Comparison of ENCODE assay signal across 1 cellular context in genomic region chr12:30694971-30695326, GRCh38.
TF ChIP-seq lines count a peak whose summit lies in the region.

No MANE protein-coding gene starts in this region.

TF ChIP-seq in HepG2, 621 proteins besides CTCF, POLR2A, EP300 and RAD21 (continued from another document and continues in another):
- TF ChIP-seq, protein P1, sequence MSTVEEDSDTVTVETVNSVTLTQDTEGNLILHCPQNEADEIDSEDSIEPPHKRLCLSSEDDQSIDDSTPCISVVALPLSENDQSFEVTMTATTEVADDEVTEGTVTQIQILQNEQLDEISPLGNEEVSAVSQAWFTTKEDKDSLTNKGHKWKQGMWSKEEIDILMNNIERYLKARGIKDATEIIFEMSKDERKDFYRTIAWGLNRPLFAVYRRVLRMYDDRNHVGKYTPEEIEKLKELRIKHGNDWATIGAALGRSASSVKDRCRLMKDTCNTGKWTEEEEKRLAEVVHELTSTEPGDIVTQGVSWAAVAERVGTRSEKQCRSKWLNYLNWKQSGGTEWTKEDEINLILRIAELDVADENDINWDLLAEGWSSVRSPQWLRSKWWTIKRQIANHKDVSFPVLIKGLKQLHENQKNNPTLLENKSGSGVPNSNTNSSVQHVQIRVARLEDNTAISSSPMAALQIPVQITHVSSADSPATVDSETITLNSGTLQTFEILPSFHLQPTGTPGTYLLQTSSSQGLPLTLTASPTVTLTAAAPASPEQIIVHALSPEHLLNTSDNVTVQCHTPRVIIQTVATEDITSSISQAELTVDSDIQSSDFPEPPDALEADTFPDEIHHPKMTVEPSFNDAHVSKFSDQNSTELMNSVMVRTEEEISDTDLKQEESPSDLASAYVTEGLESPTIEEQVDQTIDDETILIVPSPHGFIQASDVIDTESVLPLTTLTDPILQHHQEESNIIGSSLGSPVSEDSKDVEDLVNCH (CRISPR knock-in tag; IDR thresholded peaks at IDR 0.05): no peak
- TF ChIP-seq, protein P2, sequence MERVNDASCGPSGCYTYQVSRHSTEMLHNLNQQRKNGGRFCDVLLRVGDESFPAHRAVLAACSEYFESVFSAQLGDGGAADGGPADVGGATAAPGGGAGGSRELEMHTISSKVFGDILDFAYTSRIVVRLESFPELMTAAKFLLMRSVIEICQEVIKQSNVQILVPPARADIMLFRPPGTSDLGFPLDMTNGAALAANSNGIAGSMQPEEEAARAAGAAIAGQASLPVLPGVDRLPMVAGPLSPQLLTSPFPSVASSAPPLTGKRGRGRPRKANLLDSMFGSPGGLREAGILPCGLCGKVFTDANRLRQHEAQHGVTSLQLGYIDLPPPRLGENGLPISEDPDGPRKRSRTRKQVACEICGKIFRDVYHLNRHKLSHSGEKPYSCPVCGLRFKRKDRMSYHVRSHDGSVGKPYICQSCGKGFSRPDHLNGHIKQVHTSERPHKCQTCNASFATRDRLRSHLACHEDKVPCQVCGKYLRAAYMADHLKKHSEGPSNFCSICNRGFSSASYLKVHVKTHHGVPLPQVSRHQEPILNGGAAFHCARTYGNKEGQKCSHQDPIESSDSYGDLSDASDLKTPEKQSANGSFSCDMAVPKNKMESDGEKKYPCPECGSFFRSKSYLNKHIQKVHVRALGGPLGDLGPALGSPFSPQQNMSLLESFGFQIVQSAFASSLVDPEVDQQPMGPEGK (CRISPR knock-in tag; IDR thresholded peaks at IDR 0.05): no peak
- TF ChIP-seq ZNF891 (CRISPR knock-in tag; IDR thresholded peaks at IDR 0.05) (no peak), AKAP8 (CRISPR knock-in tag; IDR thresholded peaks at IDR 0.05) (no peak), ZNF18 (CRISPR knock-in tag; IDR thresholded peaks at IDR 0.05; ENCODE audit: insufficient replicate concordance) (no peak), RARG (CRISPR knock-in tag; IDR thresholded peaks at IDR 0.05; ENCODE audit: low read depth) (no peak), ZNF598 (CRISPR knock-in tag; IDR thresholded peaks at IDR 0.05; ENCODE audit: borderline replicate concordance) (peak; percentile 78; the same call in 1 of the 2 replicates), ZNF44 (CRISPR knock-in tag; IDR thresholded peaks at IDR 0.05) (0 out of 2 replicates have a peak, but pooled peaks have one; percentile 20), ZNF329 (CRISPR knock-in tag; IDR thresholded peaks at IDR 0.05; ENCODE audit: low read depth) (0 out of 2 replicates have a peak, but pooled peaks have one; percentile 1), SAP130 (CRISPR knock-in tag; IDR thresholded peaks at IDR 0.05; ENCODE audit: low read depth) (peak; percentile 43; the same call in 1 of the 2 replicates), NFIC (IDR thresholded peaks at IDR 0.05; ENCODE audit: low read length) (no peak), PPARG (CRISPR knock-in tag; conservative IDR thresholded peaks at IDR 0.05) (0 out of 2 replicates have a peak, but pooled peaks have one; percentile 7), SP2 (CRISPR knock-in tag; IDR thresholded peaks at IDR 0.05) (no peak), ZNF567 (CRISPR knock-in tag; IDR thresholded peaks at IDR 0.05; ENCODE audit: borderline replicate concordance) (no peak), REL (CRISPR knock-in tag; conservative IDR thresholded peaks at IDR 0.05) (0 out of 2 replicates have a peak, but pooled peaks have one; percentile 64), KLF12 (CRISPR knock-in tag; IDR thresholded peaks at IDR 0.05; ENCODE audit: borderline replicate concordance) (no peak), FOXA1 (IDR thresholded peaks at IDR 0.05) (no peak), FOXA1 (CRISPR knock-in tag; IDR thresholded peaks at IDR 0.05) (no peak), MTERF4 (CRISPR knock-in tag; IDR thresholded peaks at IDR 0.05) (no peak), ZBTB38 (CRISPR knock-in tag; IDR thresholded peaks at IDR 0.05) (no peak), FOXO4 (CRISPR knock-in tag; conservative IDR thresholded peaks at IDR 0.05) (0 out of 2 replicates have a peak, but pooled peaks have one; percentile 42), ZNF546 (CRISPR knock-in tag; conservative IDR thresholded peaks at IDR 0.05) (no peak), PHF8 (CRISPR knock-in tag; IDR thresholded peaks at IDR 0.05) (no peak), ZBTB42 (CRISPR knock-in tag; IDR thresholded peaks at IDR 0.05) (peak; percentile 23; the same call in 1 of the 2 replicates), HMGXB3 (CRISPR knock-in tag; IDR thresholded peaks at IDR 0.05; ENCODE audit: borderline replicate concordance) (no peak), MXI1 (IDR thresholded peaks at IDR 0.05; ENCODE audit: borderline replicate concordance, low read depth, low read length) (0 out of 3 replicates have a peak, but pooled peaks have one; percentile 19)
- TF ChIP-seq, protein P3, sequence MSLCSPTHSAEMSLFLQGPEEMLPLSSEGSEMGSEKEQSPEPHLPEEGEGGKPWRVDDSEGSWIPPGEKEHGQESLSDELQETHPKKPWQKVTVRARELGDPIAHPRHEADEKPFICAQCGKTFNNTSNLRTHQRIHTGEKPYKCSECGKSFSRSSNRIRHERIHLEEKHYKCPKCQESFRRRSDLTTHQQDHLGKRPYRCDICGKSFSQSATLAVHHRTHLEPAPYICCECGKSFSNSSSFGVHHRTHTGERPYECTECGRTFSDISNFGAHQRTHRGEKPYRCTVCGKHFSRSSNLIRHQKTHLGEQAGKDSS (CRISPR knock-in tag; IDR thresholded peaks at IDR 0.05; ENCODE audit: borderline replicate concordance, low read depth): peak; percentile 71; the same call in 1 of the 2 replicates
- TF ChIP-seq, protein P4, sequence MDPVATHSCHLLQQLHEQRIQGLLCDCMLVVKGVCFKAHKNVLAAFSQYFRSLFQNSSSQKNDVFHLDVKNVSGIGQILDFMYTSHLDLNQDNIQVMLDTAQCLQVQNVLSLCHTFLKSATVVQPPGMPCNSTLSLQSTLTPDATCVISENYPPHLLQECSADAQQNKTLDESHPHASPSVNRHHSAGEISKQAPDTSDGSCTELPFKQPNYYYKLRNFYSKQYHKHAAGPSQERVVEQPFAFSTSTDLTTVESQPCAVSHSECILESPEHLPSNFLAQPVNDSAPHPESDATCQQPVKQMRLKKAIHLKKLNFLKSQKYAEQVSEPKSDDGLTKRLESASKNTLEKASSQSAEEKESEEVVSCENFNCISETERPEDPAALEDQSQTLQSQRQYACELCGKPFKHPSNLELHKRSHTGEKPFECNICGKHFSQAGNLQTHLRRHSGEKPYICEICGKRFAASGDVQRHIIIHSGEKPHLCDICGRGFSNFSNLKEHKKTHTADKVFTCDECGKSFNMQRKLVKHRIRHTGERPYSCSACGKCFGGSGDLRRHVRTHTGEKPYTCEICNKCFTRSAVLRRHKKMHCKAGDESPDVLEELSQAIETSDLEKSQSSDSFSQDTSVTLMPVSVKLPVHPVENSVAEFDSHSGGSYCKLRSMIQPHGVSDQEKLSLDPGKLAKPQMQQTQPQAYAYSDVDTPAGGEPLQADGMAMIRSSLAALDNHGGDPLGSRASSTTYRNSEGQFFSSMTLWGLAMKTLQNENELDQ (CRISPR knock-in tag; IDR thresholded peaks at IDR 0.05; ENCODE audit: borderline replicate concordance): no peak
- TF ChIP-seq, protein P5, sequence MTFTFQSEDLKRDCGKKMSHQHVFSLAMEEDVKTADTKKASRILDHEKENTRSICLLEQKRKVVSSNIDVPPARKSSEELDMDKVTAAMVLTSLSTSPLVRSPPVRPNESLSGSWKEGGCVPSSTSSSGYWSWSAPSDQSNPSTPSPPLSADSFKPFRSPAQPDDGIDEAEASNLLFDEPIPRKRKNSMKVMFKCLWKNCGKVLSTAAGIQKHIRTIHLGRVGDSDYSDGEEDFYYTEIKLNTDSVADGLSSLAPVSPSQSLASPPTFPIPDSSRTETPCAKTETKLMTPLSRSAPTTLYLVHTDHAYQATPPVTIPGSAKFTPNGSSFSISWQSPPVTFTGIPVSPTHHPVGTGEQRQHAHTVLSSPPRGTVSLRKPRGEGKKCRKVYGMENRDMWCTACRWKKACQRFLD (CRISPR knock-in tag; IDR thresholded peaks at IDR 0.05; ENCODE audit: borderline replicate concordance): no peak
- TF ChIP-seq, protein P6, sequence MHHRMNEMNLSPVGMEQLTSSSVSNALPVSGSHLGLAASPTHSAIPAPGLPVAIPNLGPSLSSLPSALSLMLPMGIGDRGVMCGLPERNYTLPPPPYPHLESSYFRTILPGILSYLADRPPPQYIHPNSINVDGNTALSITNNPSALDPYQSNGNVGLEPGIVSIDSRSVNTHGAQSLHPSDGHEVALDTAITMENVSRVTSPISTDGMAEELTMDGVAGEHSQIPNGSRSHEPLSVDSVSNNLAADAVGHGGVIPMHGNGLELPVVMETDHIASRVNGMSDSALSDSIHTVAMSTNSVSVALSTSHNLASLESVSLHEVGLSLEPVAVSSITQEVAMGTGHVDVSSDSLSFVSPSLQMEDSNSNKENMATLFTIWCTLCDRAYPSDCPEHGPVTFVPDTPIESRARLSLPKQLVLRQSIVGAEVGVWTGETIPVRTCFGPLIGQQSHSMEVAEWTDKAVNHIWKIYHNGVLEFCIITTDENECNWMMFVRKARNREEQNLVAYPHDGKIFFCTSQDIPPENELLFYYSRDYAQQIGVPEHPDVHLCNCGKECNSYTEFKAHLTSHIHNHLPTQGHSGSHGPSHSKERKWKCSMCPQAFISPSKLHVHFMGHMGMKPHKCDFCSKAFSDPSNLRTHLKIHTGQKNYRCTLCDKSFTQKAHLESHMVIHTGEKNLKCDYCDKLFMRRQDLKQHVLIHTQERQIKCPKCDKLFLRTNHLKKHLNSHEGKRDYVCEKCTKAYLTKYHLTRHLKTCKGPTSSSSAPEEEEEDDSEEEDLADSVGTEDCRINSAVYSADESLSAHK (CRISPR knock-in tag; IDR thresholded peaks at IDR 0.05; ENCODE audit: borderline replicate concordance): no peak
- TF ChIP-seq, protein P7, sequence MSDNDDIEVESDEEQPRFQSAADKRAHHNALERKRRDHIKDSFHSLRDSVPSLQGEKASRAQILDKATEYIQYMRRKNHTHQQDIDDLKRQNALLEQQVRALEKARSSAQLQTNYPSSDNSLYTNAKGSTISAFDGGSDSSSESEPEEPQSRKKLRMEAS (IDR thresholded peaks at IDR 0.05): peak; percentile 46
- TF ChIP-seq, protein P8, sequence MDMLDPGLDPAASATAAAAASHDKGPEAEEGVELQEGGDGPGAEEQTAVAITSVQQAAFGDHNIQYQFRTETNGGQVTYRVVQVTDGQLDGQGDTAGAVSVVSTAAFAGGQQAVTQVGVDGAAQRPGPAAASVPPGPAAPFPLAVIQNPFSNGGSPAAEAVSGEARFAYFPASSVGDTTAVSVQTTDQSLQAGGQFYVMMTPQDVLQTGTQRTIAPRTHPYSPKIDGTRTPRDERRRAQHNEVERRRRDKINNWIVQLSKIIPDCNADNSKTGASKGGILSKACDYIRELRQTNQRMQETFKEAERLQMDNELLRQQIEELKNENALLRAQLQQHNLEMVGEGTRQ (IDR thresholded peaks at IDR 0.05; ENCODE audit: low read depth, low read length): no peak
- TF ChIP-seq, protein P8 (CRISPR knock-in tag; IDR thresholded peaks at IDR 0.05; ENCODE audit: borderline replicate concordance): no peak
